ENCODE assay signal across 9 cellular contexts in genomic region chr11:96185220-96185768, GRCh38.
A peak's percentile ranks its signal among the peaks of the same experiment; 100 is the strongest.
DNase-seq lines count a peak whose midpoint lies in the region; ATAC-seq, FAIRE-seq and TF ChIP-seq lines count a peak whose summit lies in the region.
"Had no signal": no experiment of that assay in that cellular context is flagged by ENCODE, and none has a peak within 500 bp of the region (broad histone marks: within the 10 kb centered on the region; RNA-seq: fewer than 3 reads in every experiment).

No MANE protein-coding gene starts in this region.

- peaks cover 5% of the 10 kb centered on the region for H3K36me3 Mint-ChIP-seq in astrocyte (ENCODE audit: low read depth, unreplicated experiment)

- peaks cover 30% of the 10 kb centered on the region for H3K79me2 ChIP-seq in astrocyte (ENCODE audit: insufficient read depth, low read length)

- no peaks in the 10 kb centered on the region for H3K36me3 ChIP-seq in astrocyte (ENCODE audit: insufficient read depth, low read length)
- no peaks in the 10 kb centered on the region for H3K36me3 ChIP-seq in BE2C

- ATAC-seq in GM18517 (IDR thresholded peaks at IDR 0.05; ENCODE audit: unreplicated experiment) = peak; percentile 66
- peak; percentile 63 for ATAC-seq in GM21390 (IDR thresholded peaks at IDR 0.05; ENCODE audit: unreplicated experiment)
- peak; percentile 65 for ATAC-seq in HG03095 (IDR thresholded peaks at IDR 0.05; ENCODE audit: unreplicated experiment)

- TF ChIP-seq CTCF in astrocyte (IDR thresholded peaks at IDR 0.05; ENCODE audit: insufficient read depth, low read depth, low read length) (no peak), BE2C (IDR thresholded peaks at IDR 0.05; ENCODE audit: low read depth, low read length) (no peak)

- DNase-seq in astrocyte (ENCODE audit: low read depth) (no peak), H54 (ENCODE audit: insufficient read length, low spot score) (no peak), BE2C (no peak), superior temporal gyrus (ENCODE audit: extremely low spot score) (no peak), NCI-H1048 (lab: John Stamatoyannopoulos, UW) (no peak)
- DNase-seq: activated effector memory CD4-positive, alpha-beta T cell treated with Interleukin-2 at 50 U/mL for 16 hours had no signal

- peaks cover 50% of the 10 kb centered on the region for H3K4me1 Mint-ChIP-seq in astrocyte (ENCODE audit: low read depth, unreplicated experiment)

- H4K20me1 ChIP-seq in astrocyte (ENCODE audit: insufficient read depth, low read length) = no peaks in the 10 kb centered on the region

- H3K27ac ChIP-seq in astrocyte (ENCODE audit: low read depth, low read length) = no peak overlapping the region

- H3K27me3 ChIP-seq in astrocyte (ENCODE audit: insufficient read depth, low read length) = no peaks in the 10 kb centered on the region
- no peaks in the 10 kb centered on the region for H3K27me3 ChIP-seq in BE2C

- H3K4me1 ChIP-seq in astrocyte (ENCODE audit: insufficient read depth, low read length) (peaks cover 36% of the 10 kb centered on the region), BE2C (peaks cover 3% of the 10 kb centered on the region; the same call in 1 of the 2 replicates)

- no peak overlapping the region for H3K4me3 ChIP-seq in astrocyte (ENCODE audit: insufficient read depth, low read depth, low read length)
- H3K4me3 ChIP-seq in BE2C (ENCODE audit: low read depth, low read length) = no peak overlapping the region

- H3K9me3 ChIP-seq in astrocyte (ENCODE audit: insufficient read depth, low read depth, low read length) (no peaks in the 10 kb centered on the region), BE2C (no peaks in the 10 kb centered on the region)

- H3K9me3 Mint-ChIP-seq in astrocyte (ENCODE audit: unreplicated experiment) = no peaks in the 10 kb centered on the region

- TF ChIP-seq POLR2A in H54 (IDR thresholded peaks at IDR 0.05; ENCODE audit: low read depth, low read length) = no peak

- no peak overlapping the region for H3K4me2 ChIP-seq in astrocyte (ENCODE audit: low read length)

- H3K27me3 Mint-ChIP-seq in astrocyte (ENCODE audit: low read depth, unreplicated experiment) = no peaks in the 10 kb centered on the region

- no peak overlapping the region for H3K4me3 Mint-ChIP-seq in astrocyte (ENCODE audit: unreplicated experiment)

- H3K9ac ChIP-seq in astrocyte (ENCODE audit: low read length) = no peak overlapping the region

- peak overlapping the region; percentile 77 for H3K27ac Mint-ChIP-seq in astrocyte (ENCODE audit: unreplicated experiment)

- no peak overlapping the region for H2AFZ ChIP-seq in astrocyte (ENCODE audit: low read depth, low read length)

- FAIRE-seq in astrocyte (lab: Jason Lieb, UNC) (no peak), H54 (lab: Jason Lieb, UNC) (no peak)
